ENCODE assay signal across 8 cellular contexts in the genomic region with DNA sequence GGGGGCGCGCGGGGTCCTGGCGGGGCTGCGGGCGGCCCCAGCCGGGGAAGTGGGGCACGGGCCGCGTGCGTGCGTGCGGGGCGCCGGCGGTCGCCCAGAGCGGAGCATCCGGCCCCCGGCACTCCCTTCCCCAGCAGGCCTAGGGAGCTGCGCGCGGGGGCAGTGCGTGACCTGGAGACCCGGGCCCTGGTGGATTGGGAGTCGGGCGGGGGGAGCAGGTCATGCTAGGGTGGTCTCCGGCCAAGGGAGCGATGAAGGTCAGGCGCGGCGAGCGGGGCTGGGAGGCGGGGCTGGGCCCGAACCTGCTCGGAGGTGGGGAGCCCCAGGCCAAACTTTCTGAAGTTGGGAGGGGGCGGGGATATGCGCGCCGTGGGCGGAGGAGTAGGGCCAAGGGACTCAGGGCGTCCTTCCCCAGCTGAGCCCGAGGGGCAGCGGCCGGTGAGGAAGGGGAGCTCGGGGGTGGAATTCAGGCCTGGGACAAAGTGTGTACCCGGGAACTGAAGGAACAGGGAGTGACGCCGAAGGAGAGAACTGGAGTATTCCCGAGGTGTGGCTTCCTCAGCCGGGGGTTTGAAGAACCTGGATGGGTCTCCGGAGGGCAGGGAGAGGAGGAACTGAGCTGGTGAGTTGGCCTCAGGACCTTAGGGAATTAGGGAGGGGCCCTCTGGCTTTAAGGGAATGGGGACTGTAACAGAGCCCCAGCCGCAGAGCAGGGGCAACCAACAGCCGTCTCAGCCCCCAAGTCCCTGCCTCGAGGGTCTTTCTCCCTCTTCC. TPM values are rescaled to one million over a fixed set of nuclear protein-coding genes. Genes with fewer than 3 reads are reported as not detected.
A peak's percentile ranks its signal among the peaks of the same experiment; 100 is the strongest.
DNase-seq lines count a peak whose midpoint lies in the region; ATAC-seq and TF ChIP-seq lines count a peak whose summit lies in the region.

No MANE protein-coding gene starts in this region.

- H3K27ac Mint-ChIP-seq in stimulated activated effector memory CD8-positive, alpha-beta T cell treated with anti-CD3 and anti-CD28 coated beads, Interleukin-12 subunit alpha, Interleukin-12 subunit beta, amount 100 ng/mL, for 72 hours = peak overlapping the region; percentile 96

- H3K4me3 ChIP-seq in WI38 (ENCODE audit: low read depth, low read length) = peak overlapping the region; percentile 87

- H3K9me3 Mint-ChIP-seq in stimulated activated effector memory CD8-positive, alpha-beta T cell treated with anti-CD3 and anti-CD28 coated beads, Interleukin-12 subunit alpha, Interleukin-12 subunit beta, amount 100 ng/mL, for 72 hours = no peaks in the 10 kb centered on the region

- H3K36me3 Mint-ChIP-seq in stimulated activated effector memory CD8-positive, alpha-beta T cell treated with anti-CD3 and anti-CD28 coated beads, Interleukin-12 subunit alpha, Interleukin-12 subunit beta, amount 100 ng/mL, for 72 hours = peaks cover 25% of the 10 kb centered on the region

- peak; percentile 34 for DNase-seq in CD1c-positive myeloid dendritic cell (ENCODE audit: extremely low spot score)
- DNase-seq in ecto neural progenitor cell (ENCODE audit: low spot score) = peak; percentile 85
- peak; percentile 21 for DNase-seq in midbrain (lab: John Stamatoyannopoulos, UW)
- DNase-seq in stimulated activated effector memory CD8-positive, alpha-beta T cell treated with anti-CD3 and anti-CD28 coated beads, Interleukin-12 subunit alpha, Interleukin-12 subunit beta, amount 100 ng/mL, for 72 hours (ENCODE audit: low spot score in 2 of 2) = peak; percentile 32 to 75
- no peak for DNase-seq in mucosa of gallbladder (ENCODE audit: low spot score)

- peaks cover 56% of the 10 kb centered on the region for H3K4me1 Mint-ChIP-seq in stimulated activated effector memory CD8-positive, alpha-beta T cell treated with anti-CD3 and anti-CD28 coated beads, Interleukin-12 subunit alpha, Interleukin-12 subunit beta, amount 100 ng/mL, for 72 hours

- TF ChIP-seq CTCF in WI38 (IDR thresholded peaks at IDR 0.05; ENCODE audit: low read depth, low read length) = no peak

- H3K4me3 Mint-ChIP-seq in stimulated activated effector memory CD8-positive, alpha-beta T cell treated with anti-CD3 and anti-CD28 coated beads, Interleukin-12 subunit alpha, Interleukin-12 subunit beta, amount 100 ng/mL, for 72 hours = peak overlapping the region; percentile 90

- ATAC-seq in GM19328 (IDR thresholded peaks at IDR 0.05; ENCODE audit: unreplicated experiment) (peak; percentile 52), HG03432 (IDR thresholded peaks at IDR 0.05; ENCODE audit: unreplicated experiment) (peak; percentile 57)
- peak; percentile 72 for ATAC-seq in stimulated activated effector memory CD8-positive, alpha-beta T cell treated with anti-CD3 and anti-CD28 coated beads, Interleukin-12 subunit alpha, Interleukin-12 subunit beta, amount 100 ng/mL, for 72 hours

RNA-seq across cellular contexts. Expression of gene XYLT2, which starts 0.6 kb away (rescaled TPM):
- total RNA-seq in mucosa of gallbladder = 37.0 TPM

RNA-seq across cellular contexts. Expression of gene MRPL27, which starts 26.5 kb away (rescaled TPM):
- total RNA-seq in mucosa of gallbladder = 55.5 TPM

RNA-seq across cellular contexts. Expression of gene EME1, which starts 26.5 kb away (rescaled TPM):
- 1.4 TPM for total RNA-seq in mucosa of gallbladder

RNA-seq across cellular contexts. Expression of gene LRRC59, which starts 50.8 kb away (rescaled TPM):
- 71.2 TPM for total RNA-seq in mucosa of gallbladder
